In genomic region chr2:143150287-143150686, GRCh38 we compare ENCODE assay signal across 10 cellular contexts. TPM values are rescaled to one million over a fixed set of nuclear protein-coding genes. Genes with fewer than 3 reads are reported as not detected.
DNase-seq lines count a peak whose midpoint lies in the region; ATAC-seq and FAIRE-seq lines count a peak whose summit lies in the region.
"Had no signal": no experiment of that assay in that cellular context is flagged by ENCODE, and none has a peak within 500 bp of the region (broad histone marks: within the 10 kb centered on the region; RNA-seq: fewer than 3 reads in every experiment).

No MANE protein-coding gene starts in this region.

- no peak for FAIRE-seq in frontal cortex (lab: Jason Lieb, UNC)
- FAIRE-seq: keratinocyte had no signal

- H3K27ac Mint-ChIP-seq in activated T-cell treated with anti-CD3 and anti-CD28 coated beads, Interleukin-2, amount 50 U/mL, for 72 hours, result peak overlapping the region; percentile 83
- peak overlapping the region; percentile 64 for H3K27ac Mint-ChIP-seq in stimulated activated memory B cell treated with anti-CD40 and anti-IgM and Interleukin-4, amounts not matched to agents 10 μg/mL and 1 μg/mL and 100 μg/mL, for 72 hours

- peak; percentile 12 to 33 for ATAC-seq in activated T-cell treated with anti-CD3 and anti-CD28 coated beads, Interleukin-2, amount 50 U/mL, for 72 hours (replicated peaks in 1 of 2)
- peak; percentile 71 for ATAC-seq in HG02870 (IDR thresholded peaks at IDR 0.05; ENCODE audit: unreplicated experiment)
- peak; percentile 90 for ATAC-seq in stimulated activated memory B cell treated with anti-CD40 and anti-IgM and Interleukin-4, amounts not matched to agents 10 μg/mL and 1 μg/mL and 100 μg/mL, for 72 hours

- no peak for DNase-seq in activated T-cell treated with anti-CD3 and anti-CD28 coated beads, Interleukin-2, amount 50 U/mL, for 72 hours
- no peak for DNase-seq in activated T-cell treated with anti-CD3 and anti-CD28 coated beads, Interleukin-2, amount 50 U/mL, for 1 hour
- DNase-seq in SIG-M5 (lab: John Stamatoyannopoulos, UW) (peak; percentile 85), NCI-H2171 treated with DMSO at 0.1 percent for 48 hours (lab: John Stamatoyannopoulos, UW) (no peak), frontal cortex (ENCODE audit: low spot score in 2 of 2) (no peak), iPS-NIHi11 (ENCODE audit: low spot score) (no peak)
- DNase-seq: SHP77 treated with DMSO at 0.1 percent for 48 hours had no signal

- H3K9me3 Mint-ChIP-seq in activated T-cell treated with anti-CD3 and anti-CD28 coated beads, Interleukin-2, amount 50 U/mL, for 72 hours, result no peaks in the 10 kb centered on the region
- H3K9me3 Mint-ChIP-seq in stimulated activated memory B cell treated with anti-CD40 and anti-IgM and Interleukin-4, amounts not matched to agents 10 μg/mL and 1 μg/mL and 100 μg/mL, for 72 hours, result peaks cover 3% of the 10 kb centered on the region

- H3K36me3 Mint-ChIP-seq in activated T-cell treated with anti-CD3 and anti-CD28 coated beads, Interleukin-2, amount 50 U/mL, for 72 hours (ENCODE audit: insufficient read depth in 2 of 2), result peaks cover 0 to 5% of the 10 kb centered on the region in 2 donors
- H3K36me3 Mint-ChIP-seq in stimulated activated memory B cell treated with anti-CD40 and anti-IgM and Interleukin-4, amounts not matched to agents 10 μg/mL and 1 μg/mL and 100 μg/mL, for 72 hours, result peaks cover 24% of the 10 kb centered on the region

- H3K27me3 Mint-ChIP-seq in activated T-cell treated with anti-CD3 and anti-CD28 coated beads, Interleukin-2, amount 50 U/mL, for 72 hours (ENCODE audit: low read depth), result no peaks in the 10 kb centered on the region
- no peaks in the 10 kb centered on the region for H3K27me3 Mint-ChIP-seq in stimulated activated memory B cell treated with anti-CD40 and anti-IgM and Interleukin-4, amounts not matched to agents 10 μg/mL and 1 μg/mL and 100 μg/mL, for 72 hours

- peaks cover 87% of the 10 kb centered on the region for H3K4me1 Mint-ChIP-seq in activated T-cell treated with anti-CD3 and anti-CD28 coated beads, Interleukin-2, amount 50 U/mL, for 72 hours (ENCODE audit: low read depth)
- peaks cover 84% of the 10 kb centered on the region for H3K4me1 Mint-ChIP-seq in stimulated activated memory B cell treated with anti-CD40 and anti-IgM and Interleukin-4, amounts not matched to agents 10 μg/mL and 1 μg/mL and 100 μg/mL, for 72 hours

- H3K4me3 Mint-ChIP-seq in activated T-cell treated with anti-CD3 and anti-CD28 coated beads, Interleukin-2, amount 50 U/mL, for 72 hours, result peak overlapping the region; percentile 53 to 82
- H3K4me3 Mint-ChIP-seq in stimulated activated memory B cell treated with anti-CD40 and anti-IgM and Interleukin-4, amounts not matched to agents 10 μg/mL and 1 μg/mL and 100 μg/mL, for 72 hours, result peak overlapping the region; percentile 40

RNA-seq across cellular contexts. Expression of gene ARHGAP15, which starts 21.1 kb away (rescaled TPM):
- total RNA-seq in activated T-cell treated with anti-CD3 and anti-CD28 coated beads, Interleukin-2, amount 50 U/mL, for 72 hours, result 100 to 1,000 TPM in 1 of 2 donors, 10 to 100 TPM in 1; 94.6 to 111 TPM
- 19.2 TPM for total RNA-seq in frontal cortex

Comparison
In these comparisons a context has a peak if more than half of its experiments do, and no peak if none do; other contexts are left out.
1. ATAC-seq: peak in every context shown above with its lines; median percentile 90 in stimulated activated memory B cell treated with anti-CD40 and anti-IgM and Interleukin-4, amounts not matched to agents 10 μg/mL and 1 μg/mL and 100 μg/mL, for 72 hours; 71 in HG02870; 22 in activated T-cell treated with anti-CD3 and anti-CD28 coated beads, Interleukin-2, amount 50 U/mL, for 72 hours.